Comparison of ENCODE assay signal across 11 cellular contexts in the genomic region with DNA sequence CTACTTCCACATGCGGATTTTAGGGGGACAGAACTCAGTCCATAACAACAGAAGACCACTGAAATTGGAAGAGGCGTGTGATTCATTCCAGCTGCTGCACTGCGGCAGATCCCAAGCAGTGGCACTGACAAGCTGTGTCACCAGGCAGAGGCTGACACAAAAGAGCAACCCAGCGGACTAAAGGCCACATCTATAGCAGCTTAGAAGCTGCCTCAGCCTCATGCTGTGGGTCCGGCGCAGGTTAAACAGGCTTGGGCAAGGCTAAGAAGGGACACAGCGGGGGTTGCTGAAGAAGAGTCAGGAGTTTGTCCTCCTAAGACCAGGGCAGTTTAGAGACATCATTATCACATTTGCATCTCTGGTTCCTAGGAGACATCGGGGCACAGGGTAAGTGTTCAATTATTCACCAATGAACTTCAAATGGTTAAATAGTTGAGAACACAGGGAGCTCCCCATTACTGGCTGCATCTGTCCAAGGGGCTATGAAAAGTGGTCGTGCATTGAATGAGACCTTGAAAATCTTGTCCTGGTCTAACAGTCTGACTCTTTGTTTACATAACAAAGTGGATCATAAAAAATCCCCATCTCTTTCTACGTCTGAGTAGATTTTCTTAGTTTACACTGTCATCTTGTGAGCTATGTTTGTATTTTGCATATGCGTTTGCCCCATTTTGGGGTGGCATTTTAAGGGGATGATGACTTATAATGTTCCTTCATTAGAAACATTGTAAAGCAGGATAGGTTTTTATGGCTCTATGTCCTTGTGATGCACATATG.
A peak's percentile ranks its signal among the peaks of the same experiment; 100 is the strongest.
DNase-seq lines count a peak whose midpoint lies in the region; ATAC-seq and TF ChIP-seq lines count a peak whose summit lies in the region.
"Had no signal": no experiment of that assay in that cellular context is flagged by ENCODE, and none has a peak within 500 bp of the region (broad histone marks: within the 10 kb centered on the region; RNA-seq: fewer than 3 reads in every experiment).

No MANE protein-coding gene starts in this region.

- no peaks in the 10 kb centered on the region for H3K27me3 ChIP-seq in CD8-positive, alpha-beta memory T cell (ENCODE audit: insufficient read depth, low read length, poor library complexity, severe bottlenecking)
- H3K27me3 ChIP-seq in SU-DHL-6 (ENCODE audit: low read length), result no peaks in the 10 kb centered on the region
- no peaks in the 10 kb centered on the region for H3K27me3 ChIP-seq in aorta (ENCODE audit: control insufficient read depth in 1 of 2, insufficient read depth in 2 of 2, low read length in 1 of 2)
- H3K27me3 ChIP-seq: right lobe of liver had no signal

- H3K4me1 ChIP-seq in CD8-positive, alpha-beta memory T cell (ENCODE audit: insufficient read depth, low read length), result peaks cover 28% of the 10 kb centered on the region
- H3K4me1 ChIP-seq in mesodermal cell (ENCODE audit: control insufficient read depth, insufficient read depth, low read length, poor library complexity, severe bottlenecking) (peaks cover 15% of the 10 kb centered on the region), aorta (ENCODE audit: control insufficient read depth in 1 of 2, insufficient read depth in 2 of 2, low read length in 2 of 2) (peaks cover 7 to 10% of the 10 kb centered on the region in 2 donors)
- H3K4me1 ChIP-seq: right lobe of liver had no signal

- peaks cover 0 to 3% of the 10 kb centered on the region in 2 donors for H3K27me3 Mint-ChIP-seq in CD8-positive, alpha-beta memory T cell

- no peaks in the 10 kb centered on the region for H3K9me3 Mint-ChIP-seq in CD8-positive, alpha-beta memory T cell

- H3K79me2 ChIP-seq in SU-DHL-6 (ENCODE audit: insufficient read depth, low read length), result no peaks in the 10 kb centered on the region

- ATAC-seq in GM21723 (IDR thresholded peaks at IDR 0.05; ENCODE audit: unreplicated experiment), result peak; percentile 12
- no peak for ATAC-seq in aorta (ENCODE audit: low FRiP score)

- no peak overlapping the region; the same call in 1 of the 2 replicates for H3K9ac ChIP-seq in SU-DHL-6 (ENCODE audit: low read length)

- no peaks in the 10 kb centered on the region for H3K9me3 ChIP-seq in CD8-positive, alpha-beta memory T cell (ENCODE audit: low read length)
- H3K9me3 ChIP-seq in SU-DHL-6 (ENCODE audit: insufficient read depth, low read length) (no peaks in the 10 kb centered on the region), mesodermal cell (ENCODE audit: control insufficient read depth, low read length) (no peaks in the 10 kb centered on the region), aorta (ENCODE audit: control insufficient read depth, low read length) (no peaks in the 10 kb centered on the region)
- H3K9me3 ChIP-seq: right lobe of liver had no signal

- intact Hi-C loops in aorta (cut with DNase I), result loop anchor here (5.0 to 10.0 kb wide), 3 partner anchors 158 to 690 kb away; partner anchors contain the start of gene TRIB2 (in 1 of the 2)

- H3F3A ChIP-seq in SU-DHL-6 (ENCODE audit: insufficient read depth), result peaks cover 7% of the 10 kb centered on the region; the same call in 1 of the 2 replicates

- 80 to 89% methylated on average over 4 to 9 of the region's 11 CpGs for WGBS in mesodermal cell (ENCODE audit: insufficient coverage in 2 of 2), 2 experiments
- 77 to 80% methylated on average over 11 of the region's 11 CpGs for WGBS in aorta, 2 donors

- H3K4me1 Mint-ChIP-seq in CD8-positive, alpha-beta memory T cell, result peaks cover 30 to 41% (median 35%) of the 10 kb centered on the region in 3 donors

- no peak for DNase-seq in CD8-positive, alpha-beta memory T cell
- DNase-seq in NCI-H345 (lab: John Stamatoyannopoulos, UW), result no peak
- DNase-seq in HPDE6-E6E7 (ENCODE audit: extremely low spot score), result no peak
- DNase-seq in GM03348 (ENCODE audit: low spot score), result no peak
- no peak for DNase-seq in aorta
- DNase-seq: NCI-H1417 treated with DMSO at 0.1 percent for 48 hours; right lobe of liver; stimulated activated naive CD4-positive, alpha-beta T cell had no signal

- H3K9me2 ChIP-seq in SU-DHL-6 (replicated peaks; ENCODE audit: insufficient read depth, low read length), result no peaks in the 10 kb centered on the region

- H4K20me1 ChIP-seq in SU-DHL-6 (ENCODE audit: low read depth, low read length), result no peaks in the 10 kb centered on the region

- peaks cover 0 to 3% (median 0%) of the 10 kb centered on the region in 3 donors for H3K36me3 Mint-ChIP-seq in CD8-positive, alpha-beta memory T cell

- no peak overlapping the region for H3K4me2 ChIP-seq in SU-DHL-6 (ENCODE audit: low read depth, low read length, poor library complexity, severe bottlenecking)

- CTCF ChIA-PET in CD8-positive, alpha-beta memory T cell (lab: Charles Lee), result interaction anchor here (0.6 to 2.1 kb wide), 2 partner anchors 8 to 103 kb away, joined by 3 to 5 read pairs; no protein-coding TSS in a partner anchor

- peak overlapping the region; percentile 55 for H2AFZ ChIP-seq in SU-DHL-6 (ENCODE audit: low read depth, low read length, severe bottlenecking)

- POLR2A ChIA-PET in CD8-positive, alpha-beta memory T cell (lab: Charles Lee), result no interaction called here

- no peaks in the 10 kb centered on the region for H3K36me3 ChIP-seq in CD8-positive, alpha-beta memory T cell (ENCODE audit: insufficient read depth, low read length)
- H3K36me3 ChIP-seq in SU-DHL-6 (ENCODE audit: low read length) (no peaks in the 10 kb centered on the region), mesodermal cell (ENCODE audit: control insufficient read depth, insufficient read depth, low read length) (no peaks in the 10 kb centered on the region), aorta (ENCODE audit: control insufficient read depth in 1 of 2, insufficient read depth in 2 of 2, low read length in 1 of 2) (peaks cover 0 to 1% of the 10 kb centered on the region in 2 donors)
- H3K36me3 ChIP-seq: right lobe of liver had no signal

- H3K4me3 Mint-ChIP-seq in CD8-positive, alpha-beta memory T cell, result peak overlapping the region in 1 of 7 donors; percentile 9

- H3K4me3 ChIP-seq in CD8-positive, alpha-beta memory T cell (ENCODE audit: low read length), result no peak overlapping the region
- H3K4me3 ChIP-seq in SU-DHL-6 (ENCODE audit: insufficient read depth, low read length, poor library complexity, severe bottlenecking) (no peak overlapping the region), mesodermal cell (ENCODE audit: extremely low read depth, insufficient read depth, low read length, poor library complexity, severe bottlenecking) (no peak overlapping the region), aorta (ENCODE audit: low read length in 2 of 2) (no peak overlapping the region)
- H3K4me3 ChIP-seq: right lobe of liver had no signal

- H3K27ac Mint-ChIP-seq in CD8-positive, alpha-beta memory T cell, result peak overlapping the region; percentile 7 to 90 (median 56)

- H3K27ac ChIP-seq in CD8-positive, alpha-beta memory T cell (ENCODE audit: low read depth, low read length), result no peak overlapping the region
- H3K27ac ChIP-seq in SU-DHL-6 (ENCODE audit: low read depth, low read length), result no peak overlapping the region
- H3K27ac ChIP-seq in mesodermal cell (ENCODE audit: low read depth, low read length, severe bottlenecking), result peak overlapping the region; percentile 33
- no peak overlapping the region for H3K27ac ChIP-seq in aorta (ENCODE audit: low read depth in 1 of 2, low read length in 2 of 2)
- H3K27ac ChIP-seq: right lobe of liver had no signal

- TF ChIP-seq CTCF in SU-DHL-6 (IDR thresholded peaks at IDR 0.05; ENCODE audit: insufficient read depth, low read length, poor library complexity, severe bottlenecking), result no peak
